In genomic region chr1:34844252-34844634, GRCh38 we compare ENCODE assay signal across 1 cellular context.
TF ChIP-seq lines count a peak whose summit lies in the region.

No MANE protein-coding gene starts in this region.

TF ChIP-seq in GM23338, 12 proteins besides CTCF, POLR2A, EP300 and RAD21 (continued from another document):
- TF ChIP-seq REST (IDR thresholded peaks at IDR 0.05; ENCODE audit: unreplicated experiment) (no peak), CREB1 (CRISPR knock-in tag; IDR thresholded peaks at IDR 0.05; ENCODE audit: low read depth) (no peak), ZNF462 (CRISPR knock-in tag; IDR thresholded peaks at IDR 0.05) (no peak), ZNF331 (CRISPR knock-in tag; IDR thresholded peaks at IDR 0.05; ENCODE audit: low read depth) (no peak), JUNB (IDR thresholded peaks at IDR 0.05; ENCODE audit: unreplicated experiment) (no peak), ETS1 (IDR thresholded peaks at IDR 0.05) (no peak), POLR2AphosphoS5 (IDR thresholded peaks at IDR 0.05; ENCODE audit: low read depth) (no peak)
